ENCODE assay signal across 1 cellular context in the genomic region with DNA sequence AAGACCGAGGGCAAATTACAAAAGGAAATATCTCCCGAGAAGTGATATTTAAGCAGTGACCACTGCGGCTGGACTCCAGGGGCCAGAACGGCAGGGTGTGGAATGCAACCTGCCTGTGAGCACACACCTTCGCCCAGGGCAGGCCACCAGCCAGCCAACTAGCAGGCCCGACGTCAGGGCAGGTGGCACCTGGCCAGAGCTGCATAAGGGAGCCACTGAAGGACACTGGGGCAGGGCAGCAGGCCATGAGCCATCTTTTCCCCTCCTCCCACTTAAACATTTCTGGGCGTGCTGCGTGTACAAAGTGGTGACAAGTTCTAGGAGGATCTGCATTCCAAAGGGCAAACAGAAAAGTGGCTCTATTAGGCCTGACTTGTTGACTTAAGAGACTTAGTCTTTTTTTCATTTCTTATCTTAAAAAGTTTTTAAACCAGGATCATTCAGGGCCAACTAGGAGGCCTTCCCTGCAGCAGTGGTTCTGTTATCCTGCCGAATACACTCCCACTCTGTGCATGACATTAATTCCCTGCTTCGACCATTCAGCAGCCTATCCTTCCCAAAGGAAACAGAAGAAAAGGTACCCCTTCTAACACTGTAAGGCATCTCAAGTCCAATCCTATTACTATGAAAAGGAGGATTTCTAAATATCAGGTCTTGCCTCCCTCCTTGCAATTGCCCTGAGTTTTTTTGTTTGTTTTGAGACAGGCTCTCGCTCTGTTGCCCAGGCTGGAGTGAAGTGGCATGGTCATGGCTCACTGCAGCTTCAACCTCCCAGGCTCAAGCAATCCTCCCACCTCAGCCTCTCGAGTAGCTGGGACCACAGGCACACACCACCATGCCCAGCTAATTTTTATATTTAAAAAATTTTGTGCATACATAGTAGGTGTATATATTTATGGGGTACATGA.
TF ChIP-seq lines count a peak whose summit lies in the region.

No MANE protein-coding gene starts in this region.

TF ChIP-seq in HepG2, 621 proteins besides CTCF, POLR2A, EP300 and RAD21 (continued from another document and continues in another):
- TF ChIP-seq, protein P1, sequence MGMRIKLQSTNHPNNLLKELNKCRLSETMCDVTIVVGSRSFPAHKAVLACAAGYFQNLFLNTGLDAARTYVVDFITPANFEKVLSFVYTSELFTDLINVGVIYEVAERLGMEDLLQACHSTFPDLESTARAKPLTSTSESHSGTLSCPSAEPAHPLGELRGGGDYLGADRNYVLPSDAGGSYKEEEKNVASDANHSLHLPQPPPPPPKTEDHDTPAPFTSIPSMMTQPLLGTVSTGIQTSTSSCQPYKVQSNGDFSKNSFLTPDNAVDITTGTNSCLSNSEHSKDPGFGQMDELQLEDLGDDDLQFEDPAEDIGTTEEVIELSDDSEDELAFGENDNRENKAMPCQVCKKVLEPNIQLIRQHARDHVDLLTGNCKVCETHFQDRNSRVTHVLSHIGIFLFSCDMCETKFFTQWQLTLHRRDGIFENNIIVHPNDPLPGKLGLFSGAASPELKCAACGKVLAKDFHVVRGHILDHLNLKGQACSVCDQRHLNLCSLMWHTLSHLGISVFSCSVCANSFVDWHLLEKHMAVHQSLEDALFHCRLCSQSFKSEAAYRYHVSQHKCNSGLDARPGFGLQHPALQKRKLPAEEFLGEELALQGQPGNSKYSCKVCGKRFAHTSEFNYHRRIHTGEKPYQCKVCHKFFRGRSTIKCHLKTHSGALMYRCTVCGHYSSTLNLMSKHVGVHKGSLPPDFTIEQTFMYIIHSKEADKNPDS (CRISPR knock-in tag; IDR thresholded peaks at IDR 0.05), result no peak
- TF ChIP-seq TARDBP (CRISPR knock-in tag; IDR thresholded peaks at IDR 0.05) (no peak), ZNF614 (CRISPR knock-in tag; IDR thresholded peaks at IDR 0.05; ENCODE audit: borderline replicate concordance) (peak; percentile 32; the same call in 1 of the 2 replicates), PPARG (CRISPR knock-in tag; conservative IDR thresholded peaks at IDR 0.05) (peak; percentile 61), ZNF451 (CRISPR knock-in tag; IDR thresholded peaks at IDR 0.05) (no peak), ZFX (CRISPR knock-in tag; IDR thresholded peaks at IDR 0.05; ENCODE audit: low read depth) (peak; percentile 57; the same call in 1 of the 2 replicates), SIX1 (CRISPR knock-in tag; IDR thresholded peaks at IDR 0.05; ENCODE audit: borderline replicate concordance) (0 out of 2 replicates have a peak, but pooled peaks have one; percentile 21), ZNF101 (CRISPR knock-in tag; IDR thresholded peaks at IDR 0.05; ENCODE audit: borderline replicate concordance, low read depth) (no peak), TBX2 (CRISPR knock-in tag; IDR thresholded peaks at IDR 0.05; ENCODE audit: borderline replicate concordance) (peak; percentile 85; the same call in 1 of the 2 replicates), ZSCAN21 (CRISPR knock-in tag; IDR thresholded peaks at IDR 0.05; ENCODE audit: borderline replicate concordance) (peak; percentile 70; the same call in 1 of the 2 replicates), ZNF629 (CRISPR knock-in tag; conservative IDR thresholded peaks at IDR 0.05) (no peak), TAF1 (CRISPR knock-in tag; IDR thresholded peaks at IDR 0.05) (no peak), ZNF234 (CRISPR knock-in tag; conservative IDR thresholded peaks at IDR 0.05) (no peak), ZBTB21 (CRISPR knock-in tag; IDR thresholded peaks at IDR 0.05) (0 out of 2 replicates have a peak, but pooled peaks have one; percentile 47), MTA1 (CRISPR knock-in tag; IDR thresholded peaks at IDR 0.05; ENCODE audit: borderline replicate concordance) (peak; percentile 83; the same call in 1 of the 2 replicates), CREB1 (IDR thresholded peaks at IDR 0.05) (no peak), CREB1 (CRISPR knock-in tag; IDR thresholded peaks at IDR 0.05) (peak; percentile 81), ZNF296 (CRISPR knock-in tag; conservative IDR thresholded peaks at IDR 0.05) (peak; percentile 72; the same call in 1 of the 2 replicates), KDM1A (CRISPR knock-in tag; IDR thresholded peaks at IDR 0.05) (no peak), WIZ (CRISPR knock-in tag; IDR thresholded peaks at IDR 0.05) (no peak), KMT2A (CRISPR knock-in tag; IDR thresholded peaks at IDR 0.05) (no peak), ARNTL (CRISPR knock-in tag; IDR thresholded peaks at IDR 0.05) (0 out of 2 replicates have a peak, but pooled peaks have one; percentile 63), PAF1 (CRISPR knock-in tag; IDR thresholded peaks at IDR 0.05) (no peak), MAF1 (CRISPR knock-in tag; IDR thresholded peaks at IDR 0.05; ENCODE audit: borderline replicate concordance) (no peak), ZMYM3 (CRISPR knock-in tag; IDR thresholded peaks at IDR 0.05) (0 out of 2 replicates have a peak, but pooled peaks have one; percentile 12), ZSCAN9 (CRISPR knock-in tag; IDR thresholded peaks at IDR 0.05; ENCODE audit: borderline replicate concordance) (no peak)
- TF ChIP-seq, protein P2, sequence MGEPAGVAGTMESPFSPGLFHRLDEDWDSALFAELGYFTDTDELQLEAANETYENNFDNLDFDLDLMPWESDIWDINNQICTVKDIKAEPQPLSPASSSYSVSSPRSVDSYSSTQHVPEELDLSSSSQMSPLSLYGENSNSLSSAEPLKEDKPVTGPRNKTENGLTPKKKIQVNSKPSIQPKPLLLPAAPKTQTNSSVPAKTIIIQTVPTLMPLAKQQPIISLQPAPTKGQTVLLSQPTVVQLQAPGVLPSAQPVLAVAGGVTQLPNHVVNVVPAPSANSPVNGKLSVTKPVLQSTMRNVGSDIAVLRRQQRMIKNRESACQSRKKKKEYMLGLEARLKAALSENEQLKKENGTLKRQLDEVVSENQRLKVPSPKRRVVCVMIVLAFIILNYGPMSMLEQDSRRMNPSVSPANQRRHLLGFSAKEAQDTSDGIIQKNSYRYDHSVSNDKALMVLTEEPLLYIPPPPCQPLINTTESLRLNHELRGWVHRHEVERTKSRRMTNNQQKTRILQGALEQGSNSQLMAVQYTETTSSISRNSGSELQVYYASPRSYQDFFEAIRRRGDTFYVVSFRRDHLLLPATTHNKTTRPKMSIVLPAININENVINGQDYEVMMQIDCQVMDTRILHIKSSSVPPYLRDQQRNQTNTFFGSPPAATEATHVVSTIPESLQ (CRISPR knock-in tag; conservative IDR thresholded peaks at IDR 0.05), result no peak
- TF ChIP-seq, protein P3, sequence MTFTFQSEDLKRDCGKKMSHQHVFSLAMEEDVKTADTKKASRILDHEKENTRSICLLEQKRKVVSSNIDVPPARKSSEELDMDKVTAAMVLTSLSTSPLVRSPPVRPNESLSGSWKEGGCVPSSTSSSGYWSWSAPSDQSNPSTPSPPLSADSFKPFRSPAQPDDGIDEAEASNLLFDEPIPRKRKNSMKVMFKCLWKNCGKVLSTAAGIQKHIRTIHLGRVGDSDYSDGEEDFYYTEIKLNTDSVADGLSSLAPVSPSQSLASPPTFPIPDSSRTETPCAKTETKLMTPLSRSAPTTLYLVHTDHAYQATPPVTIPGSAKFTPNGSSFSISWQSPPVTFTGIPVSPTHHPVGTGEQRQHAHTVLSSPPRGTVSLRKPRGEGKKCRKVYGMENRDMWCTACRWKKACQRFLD (CRISPR knock-in tag; IDR thresholded peaks at IDR 0.05; ENCODE audit: borderline replicate concordance), result no peak
- TF ChIP-seq, protein P4, sequence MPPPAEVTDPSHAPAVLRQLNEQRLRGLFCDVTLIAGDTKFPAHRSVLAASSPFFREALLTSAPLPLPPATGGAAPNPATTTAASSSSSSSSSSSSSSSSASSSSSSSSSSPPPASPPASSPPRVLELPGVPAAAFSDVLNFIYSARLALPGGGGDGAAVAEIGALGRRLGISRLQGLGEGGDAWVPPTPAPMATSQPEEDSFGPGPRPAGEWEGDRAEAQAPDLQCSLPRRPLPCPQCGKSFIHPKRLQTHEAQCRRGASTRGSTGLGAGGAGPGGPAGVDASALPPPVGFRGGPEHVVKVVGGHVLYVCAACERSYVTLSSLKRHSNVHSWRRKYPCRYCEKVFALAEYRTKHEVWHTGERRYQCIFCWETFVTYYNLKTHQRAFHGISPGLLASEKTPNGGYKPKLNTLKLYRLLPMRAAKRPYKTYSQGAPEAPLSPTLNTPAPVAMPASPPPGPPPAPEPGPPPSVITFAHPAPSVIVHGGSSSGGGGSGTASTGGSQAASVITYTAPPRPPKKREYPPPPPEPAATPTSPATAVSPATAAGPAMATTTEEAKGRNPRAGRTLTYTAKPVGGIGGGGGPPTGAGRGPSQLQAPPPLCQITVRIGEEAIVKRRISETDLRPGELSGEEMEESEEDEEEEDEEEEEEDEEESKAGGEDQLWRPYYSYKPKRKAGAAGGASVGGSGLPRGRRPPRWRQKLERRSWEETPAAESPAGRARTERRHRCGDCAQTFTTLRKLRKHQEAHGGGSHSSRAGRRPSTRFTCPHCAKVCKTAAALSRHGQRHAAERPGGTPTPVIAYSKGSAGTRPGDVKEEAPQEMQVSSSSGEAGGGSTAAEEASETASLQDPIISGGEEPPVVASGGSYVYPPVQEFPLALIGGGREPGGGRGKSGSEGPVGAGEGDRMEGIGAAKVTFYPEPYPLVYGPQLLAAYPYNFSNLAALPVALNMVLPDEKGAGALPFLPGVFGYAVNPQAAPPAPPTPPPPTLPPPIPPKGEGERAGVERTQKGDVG (CRISPR knock-in tag; IDR thresholded peaks at IDR 0.05; ENCODE audit: borderline replicate concordance), result 0 out of 2 replicates have a peak, but pooled peaks have one; percentile 22
- TF ChIP-seq, protein P5, sequence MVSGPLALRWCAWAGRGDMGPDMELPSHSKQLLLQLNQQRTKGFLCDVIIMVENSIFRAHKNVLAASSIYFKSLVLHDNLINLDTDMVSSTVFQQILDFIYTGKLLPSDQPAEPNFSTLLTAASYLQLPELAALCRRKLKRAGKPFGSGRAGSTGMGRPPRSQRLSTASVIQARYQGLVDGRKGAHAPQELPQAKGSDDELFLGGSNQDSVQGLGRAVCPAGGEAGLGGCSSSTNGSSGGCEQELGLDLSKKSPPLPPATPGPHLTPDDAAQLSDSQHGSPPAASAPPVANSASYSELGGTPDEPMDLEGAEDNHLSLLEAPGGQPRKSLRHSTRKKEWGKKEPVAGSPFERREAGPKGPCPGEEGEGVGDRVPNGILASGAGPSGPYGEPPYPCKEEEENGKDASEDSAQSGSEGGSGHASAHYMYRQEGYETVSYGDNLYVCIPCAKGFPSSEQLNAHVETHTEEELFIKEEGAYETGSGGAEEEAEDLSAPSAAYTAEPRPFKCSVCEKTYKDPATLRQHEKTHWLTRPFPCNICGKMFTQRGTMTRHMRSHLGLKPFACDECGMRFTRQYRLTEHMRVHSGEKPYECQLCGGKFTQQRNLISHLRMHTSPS (CRISPR knock-in tag; IDR thresholded peaks at IDR 0.05; ENCODE audit: low read depth), result peak; percentile 58; the same call in 1 of the 2 replicates
- TF ChIP-seq, protein P6, sequence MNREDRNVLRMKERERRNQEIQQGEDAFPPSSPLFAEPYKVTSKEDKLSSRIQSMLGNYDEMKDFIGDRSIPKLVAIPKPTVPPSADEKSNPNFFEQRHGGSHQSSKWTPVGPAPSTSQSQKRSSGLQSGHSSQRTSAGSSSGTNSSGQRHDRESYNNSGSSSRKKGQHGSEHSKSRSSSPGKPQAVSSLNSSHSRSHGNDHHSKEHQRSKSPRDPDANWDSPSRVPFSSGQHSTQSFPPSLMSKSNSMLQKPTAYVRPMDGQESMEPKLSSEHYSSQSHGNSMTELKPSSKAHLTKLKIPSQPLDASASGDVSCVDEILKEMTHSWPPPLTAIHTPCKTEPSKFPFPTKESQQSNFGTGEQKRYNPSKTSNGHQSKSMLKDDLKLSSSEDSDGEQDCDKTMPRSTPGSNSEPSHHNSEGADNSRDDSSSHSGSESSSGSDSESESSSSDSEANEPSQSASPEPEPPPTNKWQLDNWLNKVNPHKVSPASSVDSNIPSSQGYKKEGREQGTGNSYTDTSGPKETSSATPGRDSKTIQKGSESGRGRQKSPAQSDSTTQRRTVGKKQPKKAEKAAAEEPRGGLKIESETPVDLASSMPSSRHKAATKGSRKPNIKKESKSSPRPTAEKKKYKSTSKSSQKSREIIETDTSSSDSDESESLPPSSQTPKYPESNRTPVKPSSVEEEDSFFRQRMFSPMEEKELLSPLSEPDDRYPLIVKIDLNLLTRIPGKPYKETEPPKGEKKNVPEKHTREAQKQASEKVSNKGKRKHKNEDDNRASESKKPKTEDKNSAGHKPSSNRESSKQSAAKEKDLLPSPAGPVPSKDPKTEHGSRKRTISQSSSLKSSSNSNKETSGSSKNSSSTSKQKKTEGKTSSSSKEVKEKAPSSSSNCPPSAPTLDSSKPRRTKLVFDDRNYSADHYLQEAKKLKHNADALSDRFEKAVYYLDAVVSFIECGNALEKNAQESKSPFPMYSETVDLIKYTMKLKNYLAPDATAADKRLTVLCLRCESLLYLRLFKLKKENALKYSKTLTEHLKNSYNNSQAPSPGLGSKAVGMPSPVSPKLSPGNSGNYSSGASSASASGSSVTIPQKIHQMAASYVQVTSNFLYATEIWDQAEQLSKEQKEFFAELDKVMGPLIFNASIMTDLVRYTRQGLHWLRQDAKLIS (CRISPR knock-in tag; IDR thresholded peaks at IDR 0.05), result no peak
- TF ChIP-seq, protein P7, sequence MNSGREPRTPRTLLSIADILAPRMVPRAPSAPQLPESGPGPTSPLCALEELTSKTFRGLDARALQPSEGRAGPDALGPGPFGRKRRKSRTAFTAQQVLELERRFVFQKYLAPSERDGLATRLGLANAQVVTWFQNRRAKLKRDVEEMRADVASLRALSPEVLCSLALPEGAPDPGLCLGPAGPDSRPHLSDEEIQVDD (CRISPR knock-in tag; IDR thresholded peaks at IDR 0.05; ENCODE audit: borderline replicate concordance), result no peak
- TF ChIP-seq, protein P8, sequence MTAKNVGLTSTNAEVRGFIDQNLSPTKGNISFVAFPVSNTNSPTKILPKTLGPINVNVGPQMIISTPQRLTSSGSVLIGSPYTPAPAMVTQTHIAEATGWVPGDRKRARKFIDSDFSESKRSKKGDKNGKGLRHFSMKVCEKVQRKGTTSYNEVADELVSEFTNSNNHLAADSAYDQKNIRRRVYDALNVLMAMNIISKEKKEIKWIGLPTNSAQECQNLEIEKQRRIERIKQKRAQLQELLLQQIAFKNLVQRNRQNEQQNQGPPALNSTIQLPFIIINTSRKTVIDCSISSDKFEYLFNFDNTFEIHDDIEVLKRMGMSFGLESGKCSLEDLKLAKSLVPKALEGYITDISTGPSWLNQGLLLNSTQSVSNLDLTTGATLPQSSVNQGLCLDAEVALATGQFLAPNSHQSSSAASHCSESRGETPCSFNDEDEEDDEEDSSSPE (CRISPR knock-in tag; IDR thresholded peaks at IDR 0.05), result peak; percentile 44; the same call in 1 of the 2 replicates
- TF ChIP-seq, protein P9, sequence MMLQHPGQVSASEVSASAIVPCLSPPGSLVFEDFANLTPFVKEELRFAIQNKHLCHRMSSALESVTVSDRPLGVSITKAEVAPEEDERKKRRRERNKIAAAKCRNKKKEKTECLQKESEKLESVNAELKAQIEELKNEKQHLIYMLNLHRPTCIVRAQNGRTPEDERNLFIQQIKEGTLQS (CRISPR knock-in tag; IDR thresholded peaks at IDR 0.05), result 0 out of 2 replicates have a peak, but pooled peaks have one; percentile 25
- TF ChIP-seq, protein P10, sequence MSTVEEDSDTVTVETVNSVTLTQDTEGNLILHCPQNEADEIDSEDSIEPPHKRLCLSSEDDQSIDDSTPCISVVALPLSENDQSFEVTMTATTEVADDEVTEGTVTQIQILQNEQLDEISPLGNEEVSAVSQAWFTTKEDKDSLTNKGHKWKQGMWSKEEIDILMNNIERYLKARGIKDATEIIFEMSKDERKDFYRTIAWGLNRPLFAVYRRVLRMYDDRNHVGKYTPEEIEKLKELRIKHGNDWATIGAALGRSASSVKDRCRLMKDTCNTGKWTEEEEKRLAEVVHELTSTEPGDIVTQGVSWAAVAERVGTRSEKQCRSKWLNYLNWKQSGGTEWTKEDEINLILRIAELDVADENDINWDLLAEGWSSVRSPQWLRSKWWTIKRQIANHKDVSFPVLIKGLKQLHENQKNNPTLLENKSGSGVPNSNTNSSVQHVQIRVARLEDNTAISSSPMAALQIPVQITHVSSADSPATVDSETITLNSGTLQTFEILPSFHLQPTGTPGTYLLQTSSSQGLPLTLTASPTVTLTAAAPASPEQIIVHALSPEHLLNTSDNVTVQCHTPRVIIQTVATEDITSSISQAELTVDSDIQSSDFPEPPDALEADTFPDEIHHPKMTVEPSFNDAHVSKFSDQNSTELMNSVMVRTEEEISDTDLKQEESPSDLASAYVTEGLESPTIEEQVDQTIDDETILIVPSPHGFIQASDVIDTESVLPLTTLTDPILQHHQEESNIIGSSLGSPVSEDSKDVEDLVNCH (CRISPR knock-in tag; IDR thresholded peaks at IDR 0.05), result no peak
